In genomic region chr11:63897459-63898156, GRCh38 we compare ENCODE assay signal across 17 cellular contexts.
"Had no signal": no experiment of that assay in that cellular context is flagged by ENCODE, and none has a peak within 500 bp of the region (broad histone marks: within the 10 kb centered on the region; RNA-seq: fewer than 3 reads in every experiment).

No MANE protein-coding gene starts in this region.

- H3K27ac ChIP-seq: colonic mucosa, epithelial cell of prostate, gastrocnemius medialis, neural progenitor cell, parathyroid adenoma, SJCRH30 had no signal

- ATAC-seq: activated CD4-positive, alpha-beta T cell treated with anti-CD3 and anti-CD28 coated beads for 36 hours; activated CD8-positive, alpha-beta T cell treated with anti-CD3 and anti-CD28 coated beads for 36 hours; gastrocnemius medialis; stimulated activated memory B cell treated with anti-CD40 and anti-IgM and Interleukin-4, amounts not matched to agents 10 μg/mL and 1 μg/mL and 100 μg/mL, for 72 hours had no signal

- DNase-seq: activated CD4-positive, alpha-beta T cell treated with anti-CD3 and anti-CD28 coated beads for 36 hours; activated CD8-positive, alpha-beta T cell treated with anti-CD3 and anti-CD28 coated beads for 36 hours; colonic mucosa; effector CD8-positive, alpha-beta T cell; gastrocnemius medialis; islet precursor cell; SJCRH30; small intestine; T-helper 9 cell; trophoblast cell had no signal

- H3K27me3 Mint-ChIP-seq: activated CD4-positive, alpha-beta T cell treated with anti-CD3 and anti-CD28 coated beads for 36 hours; activated CD8-positive, alpha-beta T cell treated with anti-CD3 and anti-CD28 coated beads for 36 hours; activated naive CD8-positive, alpha-beta T cell; stimulated activated memory B cell treated with anti-CD40 and anti-IgM and Interleukin-4, amounts not matched to agents 10 μg/mL and 1 μg/mL and 100 μg/mL, for 72 hours had no signal

- H3K4me1 Mint-ChIP-seq: neural progenitor cell had no signal

- H3K27me3 ChIP-seq: colonic mucosa, gastrocnemius medialis, neural progenitor cell, SJCRH30 had no signal

- H3K9me3 Mint-ChIP-seq: activated CD8-positive, alpha-beta T cell treated with anti-CD3 and anti-CD28 coated beads for 36 hours; activated T-helper 2 cell treated with anti-CD3 and anti-CD28 coated beads, Interferon-gamma antibody, Interleukin-2, Interleukin-4, amounts not matched to agents 10 μg/mL and 5 μg/mL and 100 μg/mL, durations not matched to agents 14 hours and 24 hours and 36 hours; neural progenitor cell; stimulated activated memory B cell treated with anti-CD40 and anti-IgM and Interleukin-4, amounts not matched to agents 10 μg/mL and 1 μg/mL and 100 μg/mL, for 72 hours had no signal

- H3K27ac Mint-ChIP-seq: activated CD4-positive, alpha-beta T cell treated with anti-CD3 and anti-CD28 coated beads for 36 hours; activated CD8-positive, alpha-beta T cell treated with anti-CD3 and anti-CD28 coated beads for 36 hours; activated naive CD8-positive, alpha-beta T cell; activated T-helper 2 cell treated with anti-CD3 and anti-CD28 coated beads, Interferon-gamma antibody, Interleukin-2, Interleukin-4, amounts not matched to agents 10 μg/mL and 5 μg/mL and 100 μg/mL, durations not matched to agents 14 hours and 24 hours and 36 hours; mesothelial cell of epicardium; stimulated activated memory B cell treated with anti-CD40 and anti-IgM and Interleukin-4, amounts not matched to agents 10 μg/mL and 1 μg/mL and 100 μg/mL, for 72 hours had no signal

- H3K4me3 Mint-ChIP-seq: activated CD4-positive, alpha-beta T cell treated with anti-CD3 and anti-CD28 coated beads for 36 hours; activated CD8-positive, alpha-beta T cell treated with anti-CD3 and anti-CD28 coated beads for 36 hours; activated naive CD8-positive, alpha-beta T cell; mesothelial cell of epicardium; neural progenitor cell; stimulated activated memory B cell treated with anti-CD40 and anti-IgM and Interleukin-4, amounts not matched to agents 10 μg/mL and 1 μg/mL and 100 μg/mL, for 72 hours had no signal
